Comparison of ENCODE assay signal across 8 cellular contexts in the genomic region with DNA sequence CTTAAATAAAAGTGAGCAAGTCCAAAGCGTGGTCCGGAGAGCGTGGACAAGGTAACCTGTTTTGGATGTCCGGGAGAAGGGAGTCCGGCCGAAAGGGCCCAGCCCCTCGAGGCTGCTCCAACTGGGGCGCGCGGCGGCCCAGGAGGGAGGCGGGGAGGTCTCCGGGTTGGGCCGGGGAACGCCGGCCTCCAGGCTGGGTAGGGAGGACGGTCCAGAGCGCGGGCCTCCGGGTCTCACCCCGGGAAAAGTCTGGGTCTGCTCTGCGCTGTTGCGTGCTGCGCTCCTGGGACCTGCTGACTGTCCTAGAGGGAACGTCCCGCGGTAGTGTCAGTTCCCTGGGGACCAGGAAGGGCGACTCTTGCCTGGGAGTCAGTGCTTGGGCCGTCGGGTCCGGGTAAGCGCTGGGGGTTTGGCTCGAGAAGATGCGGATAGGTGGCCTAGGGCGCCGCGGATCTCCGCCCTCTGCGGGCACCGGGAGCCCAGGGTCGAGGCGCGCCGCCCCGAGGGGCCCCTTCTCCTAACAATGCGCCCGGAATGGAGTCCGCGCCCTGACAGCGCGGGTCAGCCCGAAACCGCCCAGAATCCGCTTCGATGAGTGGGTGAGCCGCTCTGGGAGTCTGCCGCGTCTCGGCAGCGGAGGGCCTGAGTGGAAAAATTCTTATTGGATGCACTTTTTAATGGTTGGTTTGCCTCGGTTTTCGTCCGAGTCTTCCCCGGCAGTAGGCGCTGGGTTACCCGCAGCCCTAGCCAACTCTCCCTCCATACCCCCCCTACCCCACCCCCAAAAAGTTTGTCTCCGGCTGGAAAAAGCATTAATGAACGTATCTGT. TPM values are rescaled to one million over a fixed set of nuclear protein-coding genes. Genes with fewer than 3 reads are reported as not detected.
DNase-seq lines count a peak whose midpoint lies in the region; ATAC-seq and TF ChIP-seq lines count a peak whose summit lies in the region.

No MANE protein-coding gene starts in this region.

- H3K9me3 ChIP-seq in MG63 (no peaks in the 10 kb centered on the region), iPS DF 6.9 (ENCODE audit: control insufficient read depth, insufficient read depth, low read length) (no peaks in the 10 kb centered on the region), smooth muscle cell (replicated peaks; ENCODE audit: low read depth) (no peaks in the 10 kb centered on the region)

- peaks cover 3% of the 10 kb centered on the region; the same call in 1 of the 2 replicates for H3K4me1 ChIP-seq in iPS DF 6.9 (ENCODE audit: control insufficient read depth, insufficient read depth, low read length)
- H3K4me1 ChIP-seq in smooth muscle cell (ENCODE audit: low read depth), result peaks cover 15% of the 10 kb centered on the region

- no peaks in the 10 kb centered on the region for H3K79me2 ChIP-seq in smooth muscle cell (ENCODE audit: low read depth)

- POLR2A ChIA-PET in GM10248 (lab: Yijun Ruan, JAX), result interaction anchor here (0.7 kb wide), 1 partner anchor 34 kb away, joined by 3 read pairs; no protein-coding TSS in a partner anchor

- peak overlapping the region; percentile 94 for H2AFZ ChIP-seq in smooth muscle cell (ENCODE audit: low read depth)

- H3K27me3 ChIP-seq in MG63, result no peaks in the 10 kb centered on the region
- H3K27me3 ChIP-seq in iPS DF 6.9 (ENCODE audit: control insufficient read depth, insufficient read depth, low read length), result peaks cover 85% of the 10 kb centered on the region
- peaks cover 83% of the 10 kb centered on the region for H3K27me3 ChIP-seq in smooth muscle cell (ENCODE audit: low read depth)

- CTCF ChIA-PET in GM10248 (lab: Yijun Ruan, JAX), result interaction anchor here (0.9 to 1.1 kb wide), 2 partner anchors 14 to 15 kb away, joined by 3 read pairs; no protein-coding TSS in a partner anchor

- H3K4me2 ChIP-seq in smooth muscle cell, result peak overlapping the region; percentile 94

- WGBS in adipose tissue, 3 donors, result 1 to 2% (median 1%) methylated on average over 68 of the region's 68 CpGs
- no CpG with 5 or more reads among the region's 68 CpGs for WGBS in iPS DF 6.9 (ENCODE audit: insufficient coverage, insufficient read length)
- 2% methylated on average over 66 of the region's 68 CpGs for WGBS in smooth muscle cell (ENCODE audit: low lambda C conversion rate)

- H3K36me3 ChIP-seq in MG63 (no peaks in the 10 kb centered on the region), iPS DF 6.9 (ENCODE audit: control insufficient read depth, insufficient read depth, low read length) (no peaks in the 10 kb centered on the region), smooth muscle cell (ENCODE audit: low read depth) (no peaks in the 10 kb centered on the region)

- no peaks in the 10 kb centered on the region for H4K20me1 ChIP-seq in smooth muscle cell (ENCODE audit: low read depth)

- no peaks in the 10 kb centered on the region for H3F3A ChIP-seq in smooth muscle cell (ENCODE audit: low read depth)

- peak; percentile 43 for DNase-seq in GM10248 (ENCODE audit: extremely low spot score)
- DNase-seq in MG63, result peak; percentile 41
- no peak for DNase-seq in iPS DF 6.9 (ENCODE audit: low read depth, low spot score)
- DNase-seq in smooth muscle cell (lab: John Stamatoyannopoulos, UW; ENCODE audit: unreplicated experiment), result no peak
- no peak for DNase-seq in SKM-1 (lab: John Stamatoyannopoulos, UW; ENCODE audit: unreplicated experiment)

- ATAC-seq in HG02938 (IDR thresholded peaks at IDR 0.05; ENCODE audit: unreplicated experiment) (no peak), GM21447 (IDR thresholded peaks at IDR 0.05; ENCODE audit: unreplicated experiment) (no peak)

- H3K9ac ChIP-seq in smooth muscle cell (ENCODE audit: low read depth), result no peak overlapping the region

- peak overlapping the region; percentile 48 for H3K27ac ChIP-seq in adipose tissue (ENCODE audit: low read depth, low read length)
- H3K27ac ChIP-seq in iPS DF 6.9 (ENCODE audit: low read length), result no peak overlapping the region
- H3K27ac ChIP-seq in smooth muscle cell (ENCODE audit: low read depth), result no peak overlapping the region

- TF ChIP-seq CTCF in GM10248 (IDR thresholded peaks at IDR 0.05; ENCODE audit: control extremely low read depth, extremely low read depth, low read depth, missing control alignments) (no peak), smooth muscle cell (IDR thresholded peaks at IDR 0.05; ENCODE audit: borderline replicate concordance, insufficient read depth, poor library complexity, severe bottlenecking) (no peak)

- H3K4me3 ChIP-seq in MG63, result peak overlapping the region; percentile 71
- H3K4me3 ChIP-seq in iPS DF 6.9 (ENCODE audit: low read length), result peak overlapping the region; percentile 24; the same call in 1 of the 2 replicates
- peak overlapping the region; percentile 63 for H3K4me3 ChIP-seq in smooth muscle cell

RNA-seq across cellular contexts. Expression of gene FLI1, which starts 0.9 kb away (rescaled TPM):
- total RNA-seq in MG63 (2014; rRNA removed; shearing (Covaris generic); ENCODE audit: low replicate concordance), result 6.1 and 6.4 TPM in 2 replicates
- 10 to 100 TPM in 2 of 3 donors, 1 to 10 TPM in 1; 2.5 to 16.1 (median 14.5) TPM for polyA plus RNA-seq in adipose tissue
- total RNA-seq in smooth muscle cell, result 2.2 and 4.7 TPM in 2 replicates
- 3.5 and 4.2 TPM in 2 replicates for polyA plus RNA-seq in smooth muscle cell

Comparison
In these comparisons a context has a peak if more than half of its experiments do, and no peak if none do; other contexts are left out.
1. DNase-seq: peak in GM10248 (single experiment) and MG63 (single experiment); none in iPS DF 6.9 (single experiment), smooth muscle cell (single experiment) and SKM-1 (single experiment).
2. Peak in every context shown above with its lines, with median percentiles within 50 percentile points of each other: H3K4me3 ChIP-seq.